10 cellular contexts compared by ENCODE assay signal in genomic region chr4:134906404-134907023, GRCh38.
DNase-seq lines count a peak whose midpoint lies in the region; ATAC-seq and TF ChIP-seq lines count a peak whose summit lies in the region.
"Had no signal": no experiment of that assay in that cellular context is flagged by ENCODE, and none has a peak within 500 bp of the region (broad histone marks: within the 10 kb centered on the region; RNA-seq: fewer than 3 reads in every experiment).

No MANE protein-coding gene starts in this region.

- DNase-seq in Calu3 (peak; percentile 16), adipocyte (ENCODE audit: low read depth) (peak; percentile 70), left lobe of liver (ENCODE audit: low spot score) (no peak), activated gamma-delta T cell (lab: John Stamatoyannopoulos, UW) (no peak), ovary (no peak)
- no peak for DNase-seq in activated naive CD4-positive, alpha-beta T cell treated with anti-CD3 and anti-CD28 coated beads, Interleukin-2, amount 10 ng/mL, durations not matched to agents 7 days and 5 days
- DNase-seq: activated T-cell treated with anti-CD3 and anti-CD28 coated beads for 4 hours, Karpas-422 had no signal

- H3K27me3 ChIP-seq in KMS-11 (ENCODE audit: insufficient read depth, low read depth) (no peaks in the 10 kb centered on the region), adipocyte (replicated peaks; ENCODE audit: control insufficient read depth, insufficient read depth, low read length) (no peaks in the 10 kb centered on the region), ovary (no peaks in the 10 kb centered on the region)

- H2AFZ ChIP-seq in KMS-11 (ENCODE audit: low read depth): 0 out of 2 replicates have a peak overlapping the region, but pooled peaks have one; percentile 3

- ATAC-seq in left lobe of liver (peak; percentile 62), GM21529 (IDR thresholded peaks at IDR 0.05; ENCODE audit: unreplicated experiment) (no peak)

- H3K36me3 Mint-ChIP-seq in Calu3 (ENCODE audit: insufficient read depth, unreplicated experiment): no peaks in the 10 kb centered on the region
- no peaks in the 10 kb centered on the region for H3K36me3 Mint-ChIP-seq in activated naive CD4-positive, alpha-beta T cell treated with anti-CD3 and anti-CD28 coated beads, Interleukin-2, amount 10 ng/mL, durations not matched to agents 7 days and 5 days

- H3K27ac ChIP-seq in KMS-11 (no peak overlapping the region), ovary (no peak overlapping the region)

- no peaks in the 10 kb centered on the region for H3K79me2 ChIP-seq in KMS-11 (ENCODE audit: insufficient read depth, low read depth)

- no peak for TF ChIP-seq EP300 in ovary (IDR thresholded peaks at IDR 0.05)

- WGBS in ovary, 3 donors: 54 to 69% (median 59%) methylated on average over 2 of the region's 2 CpGs

- H3K36me3 ChIP-seq in KMS-11 (ENCODE audit: insufficient read depth) (no peaks in the 10 kb centered on the region), adipocyte (ENCODE audit: control insufficient read depth, insufficient read depth, low read length, severe bottlenecking) (no peaks in the 10 kb centered on the region), ovary (no peaks in the 10 kb centered on the region)

- TF ChIP-seq POLR2A in ovary (IDR thresholded peaks at IDR 0.05): no peak

- CTCF ChIA-PET in Calu3 (lab: Charles Lee): interaction anchor here (1.0 kb wide), 1 partner anchor 129 kb away, joined by 3 read pairs; no protein-coding TSS in a partner anchor
- CTCF ChIA-PET in activated naive CD4-positive, alpha-beta T cell treated with anti-CD3 and anti-CD28 coated beads, Interleukin-2, amount 10 ng/mL, durations not matched to agents 7 days and 5 days (lab: Charles Lee): no interaction called here

- H4K20me1 ChIP-seq in KMS-11 (ENCODE audit: insufficient read depth): no peaks in the 10 kb centered on the region

- H3K4me3 Mint-ChIP-seq in Calu3 (ENCODE audit: low read depth, unreplicated experiment): no peak overlapping the region
- no peak overlapping the region for H3K4me3 Mint-ChIP-seq in activated naive CD4-positive, alpha-beta T cell treated with anti-CD3 and anti-CD28 coated beads, Interleukin-2, amount 10 ng/mL, durations not matched to agents 7 days and 5 days

- H3K9me3 ChIP-seq in adipocyte (ENCODE audit: control insufficient read depth, low read length) (no peaks in the 10 kb centered on the region), ovary (no peaks in the 10 kb centered on the region)

- no TSS peak for BruUV-seq in Calu3 (replicated peaks; lab: Mats Ljungman, UMichigan)

- intact Hi-C loops in Calu3 (cut with micrococcal nuclease; ENCODE audit: unreplicated experiment): loop anchor here (2.0 kb wide), 1 partner anchor 436 kb away; no protein-coding TSS in a partner anchor
- intact Hi-C loops in ovary (cut with DNase I): no loop called here

- H3K4me1 Mint-ChIP-seq in Calu3 (ENCODE audit: low read depth, unreplicated experiment): no peaks in the 10 kb centered on the region
- no peaks in the 10 kb centered on the region for H3K4me1 Mint-ChIP-seq in activated naive CD4-positive, alpha-beta T cell treated with anti-CD3 and anti-CD28 coated beads, Interleukin-2, amount 10 ng/mL, durations not matched to agents 7 days and 5 days

- H3K4me3 ChIP-seq in KMS-11 (IDR thresholded peaks at IDR 0.05; ENCODE audit: insufficient read depth, low read depth, low read length) (no peak overlapping the region), adipocyte (ENCODE audit: low read length) (no peak overlapping the region), ovary (no peak overlapping the region)

- no peak overlapping the region for H3K27ac Mint-ChIP-seq in Calu3 (ENCODE audit: unreplicated experiment)
- H3K27ac Mint-ChIP-seq in activated naive CD4-positive, alpha-beta T cell treated with anti-CD3 and anti-CD28 coated beads, Interleukin-2, amount 10 ng/mL, durations not matched to agents 7 days and 5 days: no peak overlapping the region

- no peak overlapping the region for H3K4me2 ChIP-seq in KMS-11

- H3K27me3 Mint-ChIP-seq in Calu3 (ENCODE audit: unreplicated experiment): no peaks in the 10 kb centered on the region
- H3K27me3 Mint-ChIP-seq in activated naive CD4-positive, alpha-beta T cell treated with anti-CD3 and anti-CD28 coated beads, Interleukin-2, amount 10 ng/mL, durations not matched to agents 7 days and 5 days: no peaks in the 10 kb centered on the region

- TF ChIP-seq CTCF in Calu3 (IDR thresholded peaks at IDR 0.05; ENCODE audit: unreplicated experiment) (no peak), KMS-11 (conservative IDR thresholded peaks at IDR 0.05; ENCODE audit: low read depth, low read length) (peak; percentile 47), ovary (IDR thresholded peaks at IDR 0.05) (no peak)

- H3K9ac ChIP-seq in KMS-11 (no peak overlapping the region), adipocyte (ENCODE audit: low read length) (no peak overlapping the region)

- no peaks in the 10 kb centered on the region for H3K9me3 Mint-ChIP-seq in Calu3 (ENCODE audit: low read depth, unreplicated experiment)
- peaks cover 2% of the 10 kb centered on the region for H3K9me3 Mint-ChIP-seq in activated naive CD4-positive, alpha-beta T cell treated with anti-CD3 and anti-CD28 coated beads, Interleukin-2, amount 10 ng/mL, durations not matched to agents 7 days and 5 days

- H3K4me1 ChIP-seq in KMS-11 (ENCODE audit: low read depth, poor library complexity, severe bottlenecking): no peaks in the 10 kb centered on the region
- no peaks in the 10 kb centered on the region for H3K4me1 ChIP-seq in adipocyte (ENCODE audit: control insufficient read depth, insufficient read depth, low read length)
- no peaks in the 10 kb centered on the region for H3K4me1 ChIP-seq in ovary (ENCODE audit: insufficient read depth)

Comparison
In these comparisons a context has a peak if more than half of its experiments do, and no peak if none do; other contexts are left out.
1. DNase-seq: peak in Calu3 (single experiment) and adipocyte (single experiment); none in left lobe of liver (single experiment), activated gamma-delta T cell (single experiment), activated naive CD4-positive, alpha-beta T cell treated with anti-CD3 and anti-CD28 coated beads, Interleukin-2, amount 10 ng/mL, durations not matched to agents 7 days and 5 days (single experiment) and ovary (0 of 5).